ENCODE assay signal across 1 cellular context in genomic region chr14:50311337-50311973, GRCh38.
TF ChIP-seq lines count a peak whose summit lies in the region.

No MANE protein-coding gene starts in this region.

TF ChIP-seq in H1, 55 proteins besides CTCF, POLR2A, EP300 and RAD21:
- TF ChIP-seq RBBP5 (IDR thresholded peaks at IDR 0.05; ENCODE audit: borderline replicate concordance, low read depth, low read length), result 0 out of 2 replicates have a peak, but pooled peaks have one; percentile 69
- no peak for TF ChIP-seq ATF2 (IDR thresholded peaks at IDR 0.05; ENCODE audit: low read length)
- TF ChIP-seq SIRT6 (IDR thresholded peaks at IDR 0.05; ENCODE audit: low read length), result no peak
- TF ChIP-seq TAF7 (optimal IDR thresholded peaks at IDR 0.05; ENCODE audit: borderline replicate concordance, low read depth, low read length), result no peak
- TF ChIP-seq MAFK (IDR thresholded peaks at IDR 0.05; ENCODE audit: low read depth, low read length), result no peak
